ENCODE assay signal across 15 cellular contexts in genomic region chr11:95175969-95176368, GRCh38. TPM values are rescaled to one million over a fixed set of nuclear protein-coding genes. Genes with fewer than 3 reads are reported as not detected.
DNase-seq lines count a peak whose midpoint lies in the region; ATAC-seq and TF ChIP-seq lines count a peak whose summit lies in the region.
"Had no signal": no experiment of that assay in that cellular context is flagged by ENCODE, and none has a peak within 500 bp of the region (broad histone marks: within the 10 kb centered on the region; RNA-seq: fewer than 3 reads in every experiment).

No MANE protein-coding gene starts in this region.

- CTCF ChIA-PET in WTC11 (lab: Charles Lee) = no interaction called here
- CTCF ChIA-PET in activated CD4-positive, alpha-beta memory T cell treated with anti-CD3 and anti-CD28 coated beads for 36 hours (lab: Charles Lee) = interaction anchor here (1.0 to 2.1 kb wide), 2 partner anchors 22 to 24 kb away, joined by 3 to 8 read pairs; no protein-coding TSS in a partner anchor

- no peak overlapping the region for H3K27ac ChIP-seq in CD4-positive, CD25-positive, alpha-beta regulatory T cell (ENCODE audit: insufficient read depth, low read length, poor library complexity, severe bottlenecking)
- H3K27ac ChIP-seq: A549 had no signal

- ATAC-seq in CD4-positive, CD25-positive, alpha-beta regulatory T cell (ENCODE audit: low read depth in 2 of 2) = no peak
- ATAC-seq in WTC11 = no peak
- no peak for ATAC-seq in naive B cell (ENCODE audit: low read depth in 2 of 2)
- ATAC-seq in HG03196 (IDR thresholded peaks at IDR 0.05; ENCODE audit: unreplicated experiment) = no peak
- ATAC-seq: A549 had no signal

- H3K36me3 ChIP-seq in CD4-positive, CD25-positive, alpha-beta regulatory T cell (ENCODE audit: control insufficient read depth, insufficient read depth, low read length) = peaks cover 86% of the 10 kb centered on the region

- no peak for DNase-seq in CD4-positive, CD25-positive, alpha-beta regulatory T cell
- DNase-seq in OCI-M2 (lab: John Stamatoyannopoulos, UW; ENCODE audit: unreplicated experiment) = peak; percentile 34
- no peak for DNase-seq in WTC11 (ENCODE audit: low spot score)
- DNase-seq in naive B cell = no peak
- no peak for DNase-seq in DMS79 (lab: John Stamatoyannopoulos, UW)
- no peak for DNase-seq in activated CD4-positive, alpha-beta memory T cell treated with anti-CD3 and anti-CD28 coated beads for 36 hours
- DNase-seq in activated CD4-positive, alpha-beta T cell treated with anti-CD3 and anti-CD28 coated beads for 4 hours = no peak
- DNase-seq: CD4-positive, alpha-beta memory T cell; H7; NCI-H1436; NCI-H1930; NCI-H226; NCI-H524 treated with DMSO at 0.1 percent for 48 hours had no signal

- H3K36me3 Mint-ChIP-seq in CD4-positive, CD25-positive, alpha-beta regulatory T cell = peaks cover 54% of the 10 kb centered on the region
- peaks cover 16% of the 10 kb centered on the region for H3K36me3 Mint-ChIP-seq in WTC11
- H3K36me3 Mint-ChIP-seq in naive B cell = peaks cover 13 to 22% of the 10 kb centered on the region in 2 donors
- H3K36me3 Mint-ChIP-seq in activated CD4-positive, alpha-beta memory T cell treated with anti-CD3 and anti-CD28 coated beads for 36 hours = peaks cover 23% of the 10 kb centered on the region

- intact Hi-C loops in activated CD4-positive, alpha-beta memory T cell treated with anti-CD3 and anti-CD28 coated beads for 36 hours (cut with micrococcal nuclease) = no loop called here

- peaks cover 0 to 8% (median 6%) of the 10 kb centered on the region in 4 donors for H3K4me1 Mint-ChIP-seq in CD4-positive, CD25-positive, alpha-beta regulatory T cell
- peaks cover 6% of the 10 kb centered on the region; the same call in 1 of the 2 replicates for H3K4me1 Mint-ChIP-seq in WTC11
- H3K4me1 Mint-ChIP-seq in naive B cell = no peaks in the 10 kb centered on the region
- peaks cover 6% of the 10 kb centered on the region for H3K4me1 Mint-ChIP-seq in activated CD4-positive, alpha-beta memory T cell treated with anti-CD3 and anti-CD28 coated beads for 36 hours (ENCODE audit: low read depth)

- H3K4me3 Mint-ChIP-seq in CD4-positive, CD25-positive, alpha-beta regulatory T cell = no peak overlapping the region
- no peak overlapping the region for H3K4me3 Mint-ChIP-seq in WTC11
- no peak overlapping the region for H3K4me3 Mint-ChIP-seq in naive B cell
- no peak overlapping the region for H3K4me3 Mint-ChIP-seq in activated CD4-positive, alpha-beta memory T cell treated with anti-CD3 and anti-CD28 coated beads for 36 hours
- H3K4me3 Mint-ChIP-seq: CD4-positive, alpha-beta memory T cell had no signal

- H3K27me3 ChIP-seq in CD4-positive, CD25-positive, alpha-beta regulatory T cell (ENCODE audit: control insufficient read depth, insufficient read depth, low read length) = no peaks in the 10 kb centered on the region

- H3K9me3 ChIP-seq in CD4-positive, CD25-positive, alpha-beta regulatory T cell (ENCODE audit: control insufficient read depth in 2 of 2, low read length in 2 of 2) = no peaks in the 10 kb centered on the region
- H3K9me3 ChIP-seq: A549 had no signal

- no peaks in the 10 kb centered on the region for H3K27me3 Mint-ChIP-seq in CD4-positive, CD25-positive, alpha-beta regulatory T cell
- H3K27me3 Mint-ChIP-seq in WTC11 (ENCODE audit: low read depth) (no peaks in the 10 kb centered on the region), naive B cell (no peaks in the 10 kb centered on the region)
- H3K27me3 Mint-ChIP-seq in activated CD4-positive, alpha-beta memory T cell treated with anti-CD3 and anti-CD28 coated beads for 36 hours = no peaks in the 10 kb centered on the region
- H3K27me3 Mint-ChIP-seq: CD4-positive, alpha-beta memory T cell had no signal

- POLR2A ChIA-PET in WTC11 (lab: Charles Lee) = no interaction called here
- POLR2A ChIA-PET in activated CD4-positive, alpha-beta memory T cell treated with anti-CD3 and anti-CD28 coated beads for 36 hours (lab: Charles Lee) = no interaction called here

- no peak for TF ChIP-seq CTCF in WTC11 (IDR thresholded peaks at IDR 0.05)

- peak overlapping the region in 2 of 3 donors; percentile 24 to 29 for H3K27ac Mint-ChIP-seq in CD4-positive, CD25-positive, alpha-beta regulatory T cell
- H3K27ac Mint-ChIP-seq in WTC11 (peak overlapping the region; percentile 19; the same call in 1 of the 2 replicates), naive B cell (peak overlapping the region in 4 of 6 donors; percentile 20 to 54 (median 45))
- no peak overlapping the region for H3K27ac Mint-ChIP-seq in activated CD4-positive, alpha-beta memory T cell treated with anti-CD3 and anti-CD28 coated beads for 36 hours

- H3K4me1 ChIP-seq in CD4-positive, CD25-positive, alpha-beta regulatory T cell (ENCODE audit: control insufficient read depth, insufficient read depth, low read length, poor library complexity, severe bottlenecking) = no peaks in the 10 kb centered on the region
- H3K4me1 ChIP-seq: A549 had no signal

- no peak overlapping the region for H3K4me3 ChIP-seq in CD4-positive, CD25-positive, alpha-beta regulatory T cell (ENCODE audit: low read depth, low read length)
- H3K4me3 ChIP-seq: A549 had no signal

- H3K9me3 Mint-ChIP-seq in CD4-positive, CD25-positive, alpha-beta regulatory T cell = no peaks in the 10 kb centered on the region
- no peaks in the 10 kb centered on the region for H3K9me3 Mint-ChIP-seq in WTC11
- H3K9me3 Mint-ChIP-seq in naive B cell = no peaks in the 10 kb centered on the region
- H3K9me3 Mint-ChIP-seq in activated CD4-positive, alpha-beta memory T cell treated with anti-CD3 and anti-CD28 coated beads for 36 hours = no peaks in the 10 kb centered on the region
- H3K9me3 Mint-ChIP-seq: CD4-positive, alpha-beta memory T cell had no signal

TF ChIP-seq in WTC11, 78 proteins besides CTCF, POLR2A, EP300 and RAD21 (continues in another document):
- TF ChIP-seq FOXP1 (CRISPR knock-in tag; IDR thresholded peaks at IDR 0.05; ENCODE audit: borderline replicate concordance) (no peak), AFF4 (CRISPR knock-in tag; IDR thresholded peaks at IDR 0.05; ENCODE audit: borderline replicate concordance) (no peak), ARID4B (CRISPR knock-in tag; IDR thresholded peaks at IDR 0.05; ENCODE audit: borderline replicate concordance) (no peak)

RNA-seq across cellular contexts. Expression of gene SESN3, which starts 55.0 kb away (rescaled TPM):
- total RNA-seq in CD4-positive, CD25-positive, alpha-beta regulatory T cell = 73.3 TPM
- polyA plus RNA-seq in CD4-positive, CD25-positive, alpha-beta regulatory T cell = 1 to 10 TPM; 4.2 to 8.7 (median 6.5) TPM
- 34.9 to 38.2 TPM (median 35.1 TPM) in 3 replicates for total RNA-seq in WTC11 (2021)
- 1 to 10 TPM; 2.1 to 3.4 (median 2.6) TPM for polyA plus RNA-seq in naive B cell (ENCODE audit: low read depth in 6 of 6)
- 10 to 100 TPM; 13.9 to 15.5 TPM for total RNA-seq in activated CD4-positive, alpha-beta memory T cell treated with anti-CD3 and anti-CD28 coated beads for 36 hours
